1 cellular context compared by ENCODE assay signal in the genomic region with DNA sequence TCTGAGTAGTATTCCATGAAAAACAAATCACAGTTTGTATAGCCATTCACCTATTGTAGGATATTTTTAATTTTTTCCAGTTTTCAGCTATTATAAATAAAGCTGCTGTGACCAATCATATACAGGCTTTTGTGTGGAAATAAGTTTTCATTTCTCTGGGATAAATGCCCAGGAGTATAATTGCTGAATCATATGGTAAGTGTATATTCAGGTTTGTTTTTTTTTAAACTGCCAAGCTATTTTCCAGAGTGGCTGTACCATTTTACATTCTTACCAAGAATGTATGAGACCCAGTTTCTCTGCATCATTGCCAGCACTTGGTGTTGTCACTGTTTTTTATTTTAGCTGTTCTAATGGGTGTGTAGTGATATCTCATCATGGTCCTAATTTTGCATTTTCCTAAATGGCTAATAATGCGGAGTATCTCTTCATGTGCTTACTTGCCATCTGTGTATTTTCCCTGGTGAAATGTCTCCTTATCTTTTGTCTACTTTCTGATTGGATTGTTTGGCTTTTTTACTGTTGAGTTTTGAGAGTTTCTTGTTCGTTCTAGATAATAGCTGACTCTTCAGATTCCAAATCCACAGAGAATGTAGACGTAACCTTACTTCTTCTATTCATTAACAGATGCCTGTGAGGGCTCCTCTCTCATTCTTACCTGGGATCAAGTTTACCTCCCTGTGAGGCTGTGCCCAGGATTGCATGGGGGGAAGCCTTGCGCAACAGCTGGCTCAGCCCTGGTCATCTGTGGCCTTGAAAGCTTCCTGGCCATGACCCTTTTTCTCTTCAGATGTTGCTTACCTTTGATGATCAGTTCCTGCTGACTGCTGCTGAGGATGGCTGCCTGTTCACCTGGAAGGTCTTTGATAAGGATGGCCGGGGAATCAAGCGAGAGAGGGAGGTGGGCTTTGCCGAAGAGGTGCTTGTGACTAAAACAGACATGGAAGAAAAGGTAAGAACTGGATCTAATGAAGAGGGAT.
TF ChIP-seq lines count a peak whose summit lies in the region.

No MANE protein-coding gene starts in this region.

TF ChIP-seq in HepG2, 621 proteins besides CTCF, POLR2A, EP300 and RAD21 (continued from another document):
- TF ChIP-seq, protein P1, sequence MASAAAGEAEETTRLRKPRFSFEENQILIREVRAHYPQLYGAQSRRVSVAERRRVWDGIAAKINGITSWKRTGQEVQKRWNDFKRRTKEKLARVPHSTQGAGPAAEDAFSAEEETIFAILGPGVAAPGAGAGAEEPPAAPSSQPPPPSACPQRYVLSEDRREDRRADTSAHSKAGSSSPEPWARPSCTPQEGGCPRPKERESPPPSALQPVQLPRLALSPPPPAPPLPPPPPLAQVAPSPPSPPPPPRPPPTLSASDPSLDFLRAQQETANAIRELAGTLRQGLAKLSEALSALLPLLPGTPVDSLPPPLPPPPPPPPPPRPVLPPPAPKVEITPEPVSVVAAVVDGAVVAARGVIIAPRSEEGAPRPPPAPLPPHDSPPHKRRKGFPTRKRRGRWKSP (CRISPR knock-in tag; IDR thresholded peaks at IDR 0.05) = no peak
- TF ChIP-seq NR2F1 (CRISPR knock-in tag; IDR thresholded peaks at IDR 0.05) (peak; percentile 42 to 64; a peak in 3 of 4 replicates), HDAC1 (CRISPR knock-in tag; IDR thresholded peaks at IDR 0.05) (peak; percentile 37; the same call in 1 of the 2 replicates), HDAC2 (CRISPR knock-in tag; IDR thresholded peaks at IDR 0.05) (peak; percentile 45; the same call in 1 of the 2 replicates), ZNF703 (CRISPR knock-in tag; IDR thresholded peaks at IDR 0.05; ENCODE audit: borderline replicate concordance) (no peak), SIX4 (CRISPR knock-in tag; IDR thresholded peaks at IDR 0.05) (no peak), YEATS4 (CRISPR knock-in tag; IDR thresholded peaks at IDR 0.05; ENCODE audit: borderline replicate concordance) (no peak), HMG20A (CRISPR knock-in tag; IDR thresholded peaks at IDR 0.05; ENCODE audit: borderline replicate concordance) (peak; percentile 74; the same call in 1 of the 2 replicates), SALL2 (CRISPR knock-in tag; IDR thresholded peaks at IDR 0.05) (no peak), TEAD3 (CRISPR knock-in tag; optimal IDR thresholded peaks at IDR 0.05; ENCODE audit: borderline replicate concordance) (peak; percentile 23), ZNF644 (CRISPR knock-in tag; IDR thresholded peaks at IDR 0.05; ENCODE audit: low read depth) (0 out of 2 replicates have a peak, but pooled peaks have one; percentile 22), SOX13 (IDR thresholded peaks at IDR 0.05) (no peak), SOX13 (CRISPR knock-in tag; conservative IDR thresholded peaks at IDR 0.05 in 1 of 2, IDR thresholded peaks at IDR 0.05 in 1 of 2) (peak in 1 of 2 experiments; percentile 28; a peak in 1 of 4 replicates)
- TF ChIP-seq, protein P2, sequence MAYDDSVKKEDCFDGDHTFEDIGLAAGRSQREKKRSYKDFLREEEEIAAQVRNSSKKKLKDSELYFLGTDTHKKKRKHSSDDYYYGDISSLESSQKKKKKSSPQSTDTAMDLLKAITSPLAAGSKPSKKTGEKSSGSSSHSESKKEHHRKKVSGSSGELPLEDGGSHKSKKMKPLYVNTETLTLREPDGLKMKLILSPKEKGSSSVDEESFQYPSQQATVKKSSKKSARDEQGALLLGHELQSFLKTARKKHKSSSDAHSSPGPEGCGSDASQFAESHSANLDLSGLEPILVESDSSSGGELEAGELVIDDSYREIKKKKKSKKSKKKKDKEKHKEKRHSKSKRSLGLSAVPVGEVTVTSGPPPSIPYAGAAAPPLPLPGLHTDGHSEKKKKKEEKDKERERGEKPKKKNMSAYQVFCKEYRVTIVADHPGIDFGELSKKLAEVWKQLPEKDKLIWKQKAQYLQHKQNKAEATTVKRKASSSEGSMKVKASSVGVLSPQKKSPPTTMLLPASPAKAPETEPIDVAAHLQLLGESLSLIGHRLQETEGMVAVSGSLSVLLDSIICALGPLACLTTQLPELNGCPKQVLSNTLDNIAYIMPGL (CRISPR knock-in tag; IDR thresholded peaks at IDR 0.05; ENCODE audit: borderline replicate concordance in 1 of 2, low read depth in 1 of 2) = no peak
- TF ChIP-seq, protein P3, sequence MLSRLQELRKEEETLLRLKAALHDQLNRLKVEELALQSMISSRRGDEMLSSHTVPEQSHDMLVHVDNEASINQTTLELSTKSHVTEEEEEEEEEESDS (CRISPR knock-in tag; IDR thresholded peaks at IDR 0.05; ENCODE audit: borderline replicate concordance) = no peak
- TF ChIP-seq, protein P4, sequence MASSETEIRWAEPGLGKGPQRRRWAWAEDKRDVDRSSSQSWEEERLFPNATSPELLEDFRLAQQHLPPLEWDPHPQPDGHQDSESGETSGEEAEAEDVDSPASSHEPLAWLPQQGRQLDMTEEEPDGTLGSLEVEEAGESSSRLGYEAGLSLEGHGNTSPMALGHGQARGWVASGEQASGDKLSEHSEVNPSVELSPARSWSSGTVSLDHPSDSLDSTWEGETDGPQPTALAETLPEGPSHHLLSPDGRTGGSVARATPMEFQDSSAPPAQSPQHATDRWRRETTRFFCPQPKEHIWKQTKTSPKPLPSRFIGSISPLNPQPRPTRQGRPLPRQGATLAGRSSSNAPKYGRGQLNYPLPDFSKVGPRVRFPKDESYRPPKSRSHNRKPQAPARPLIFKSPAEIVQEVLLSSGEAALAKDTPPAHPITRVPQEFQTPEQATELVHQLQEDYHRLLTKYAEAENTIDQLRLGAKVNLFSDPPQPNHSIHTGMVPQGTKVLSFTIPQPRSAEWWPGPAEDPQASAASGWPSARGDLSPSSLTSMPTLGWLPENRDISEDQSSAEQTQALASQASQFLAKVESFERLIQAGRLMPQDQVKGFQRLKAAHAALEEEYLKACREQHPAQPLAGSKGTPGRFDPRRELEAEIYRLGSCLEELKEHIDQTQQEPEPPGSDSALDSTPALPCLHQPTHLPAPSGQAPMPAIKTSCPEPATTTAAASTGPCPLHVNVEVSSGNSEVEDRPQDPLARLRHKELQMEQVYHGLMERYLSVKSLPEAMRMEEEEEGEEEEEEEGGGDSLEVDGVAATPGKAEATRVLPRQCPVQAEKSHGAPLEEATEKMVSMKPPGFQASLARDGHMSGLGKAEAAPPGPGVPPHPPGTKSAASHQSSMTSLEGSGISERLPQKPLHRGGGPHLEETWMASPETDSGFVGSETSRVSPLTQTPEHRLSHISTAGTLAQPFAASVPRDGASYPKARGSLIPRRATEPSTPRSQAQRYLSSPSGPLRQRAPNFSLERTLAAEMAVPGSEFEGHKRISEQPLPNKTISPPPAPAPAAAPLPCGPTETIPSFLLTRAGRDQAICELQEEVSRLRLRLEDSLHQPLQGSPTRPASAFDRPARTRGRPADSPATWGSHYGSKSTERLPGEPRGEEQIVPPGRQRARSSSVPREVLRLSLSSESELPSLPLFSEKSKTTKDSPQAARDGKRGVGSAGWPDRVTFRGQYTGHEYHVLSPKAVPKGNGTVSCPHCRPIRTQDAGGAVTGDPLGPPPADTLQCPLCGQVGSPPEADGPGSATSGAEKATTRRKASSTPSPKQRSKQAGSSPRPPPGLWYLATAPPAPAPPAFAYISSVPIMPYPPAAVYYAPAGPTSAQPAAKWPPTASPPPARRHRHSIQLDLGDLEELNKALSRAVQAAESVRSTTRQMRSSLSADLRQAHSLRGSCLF (CRISPR knock-in tag; IDR thresholded peaks at IDR 0.05; ENCODE audit: borderline replicate concordance) = no peak
